ENCODE assay signal across 26 cellular contexts in genomic region chr10:100816671-100817070, GRCh38.
DNase-seq lines count a peak whose midpoint lies in the region; ATAC-seq, FAIRE-seq and TF ChIP-seq lines count a peak whose summit lies in the region.
"Had no signal": no experiment of that assay in that cellular context is flagged by ENCODE, and none has a peak within 500 bp of the region (broad histone marks: within the 10 kb centered on the region; RNA-seq: fewer than 3 reads in every experiment).

No MANE protein-coding gene starts in this region.

- no peak for FAIRE-seq in frontal cortex (lab: Jason Lieb, UNC)
- FAIRE-seq: A204.1, GM12878, GM18507 had no signal

- H3K9me2 ChIP-seq in GM23248 (ENCODE audit: insufficient read depth) = no peaks in the 10 kb centered on the region

- H3K27ac ChIP-seq in GM23248 = no peak overlapping the region

- H3F3A ChIP-seq in GM23248 (ENCODE audit: insufficient read depth) = no peaks in the 10 kb centered on the region

- H3K27me3 Mint-ChIP-seq in activated CD8-positive, alpha-beta memory T cell treated with anti-CD3 and anti-CD28 coated beads, Interleukin-2, amount 10 ng/mL, durations not matched to agents 7 days and 5 days = peaks cover 79% of the 10 kb centered on the region
- peaks cover 32% of the 10 kb centered on the region for H3K27me3 Mint-ChIP-seq in WTC11 (ENCODE audit: low read depth)

- H3K4me3 Mint-ChIP-seq in activated CD8-positive, alpha-beta memory T cell treated with anti-CD3 and anti-CD28 coated beads, Interleukin-2, amount 10 ng/mL, durations not matched to agents 7 days and 5 days = no peak overlapping the region
- no peak overlapping the region for H3K4me3 Mint-ChIP-seq in WTC11
- H3K4me3 Mint-ChIP-seq: CD4-positive, alpha-beta T cell; H9 had no signal

- in situ Hi-C loops in GM23248 (cut with MboI) = no loop called here

- no peaks in the 10 kb centered on the region for H3K36me3 ChIP-seq in GM23248 (ENCODE audit: low read depth)
- H3K36me3 ChIP-seq: MG63 had no signal

- 42 to 50% methylated on average over 6 of the region's 6 CpGs for WGBS in GM23248 (ENCODE audit: low coverage in 1 of 2, low lambda C conversion rate in 2 of 2, missing lambda C conversion rate in 2 of 2), 2 experiments

- no peak overlapping the region for H2AFZ ChIP-seq in GM23248

- CTCF ChIA-PET in activated CD8-positive, alpha-beta memory T cell treated with anti-CD3 and anti-CD28 coated beads, Interleukin-2, amount 10 ng/mL, durations not matched to agents 7 days and 5 days (lab: Charles Lee) = no interaction called here
- CTCF ChIA-PET in WTC11 (lab: Charles Lee) = interaction anchor here (1.2 to 2.4 kb wide), 16 partner anchors 9 to 298 kb away, joined by 3 to 21 read pairs (median 8); partner anchors contain the start of gene PAX2

- no peaks in the 10 kb centered on the region for H3K4me1 ChIP-seq in GM23248 (ENCODE audit: insufficient read depth)
- H3K4me1 ChIP-seq: Caco-2 had no signal

- H3K4me3 ChIP-seq in GM23248 = no peak overlapping the region
- H3K4me3 ChIP-seq: GM12878, MG63 had no signal

- no peak for ATAC-seq in activated CD8-positive, alpha-beta memory T cell treated with anti-CD3 and anti-CD28 coated beads, Interleukin-2, amount 10 ng/mL, durations not matched to agents 7 days and 5 days
- peak; percentile 38 for ATAC-seq in WTC11
- ATAC-seq: GM12878, PC-3, SK-N-SH treated with all-trans-retinoic acid at 6 μM for 48 hours had no signal

- H4K20me1 ChIP-seq in GM23248 (ENCODE audit: insufficient read depth) = no peaks in the 10 kb centered on the region

- no peaks in the 10 kb centered on the region for H3K79me2 ChIP-seq in GM23248 (ENCODE audit: insufficient read depth)

- POLR2A ChIA-PET in WTC11 (lab: Charles Lee) = no interaction called here

- H3K27me3 ChIP-seq in GM23248 (replicated peaks; ENCODE audit: insufficient read depth) = peaks cover 94% of the 10 kb centered on the region
- H3K27me3 ChIP-seq: MG63 had no signal

- H3K27ac Mint-ChIP-seq in activated CD8-positive, alpha-beta memory T cell treated with anti-CD3 and anti-CD28 coated beads, Interleukin-2, amount 10 ng/mL, durations not matched to agents 7 days and 5 days = no peak overlapping the region
- H3K27ac Mint-ChIP-seq in WTC11 = no peak overlapping the region
- H3K27ac Mint-ChIP-seq: CD4-positive, alpha-beta T cell; H9 had no signal

- no peak for TF ChIP-seq CTCF in WTC11 (IDR thresholded peaks at IDR 0.05)

- no peak overlapping the region for H3K4me2 ChIP-seq in GM23248 (ENCODE audit: unreplicated experiment)

- H3K9me3 ChIP-seq in GM23248 (ENCODE audit: low read depth) = no peaks in the 10 kb centered on the region
- H3K9me3 ChIP-seq: Caco-2, MG63 had no signal

- H3K4me1 Mint-ChIP-seq in activated CD8-positive, alpha-beta memory T cell treated with anti-CD3 and anti-CD28 coated beads, Interleukin-2, amount 10 ng/mL, durations not matched to agents 7 days and 5 days = no peaks in the 10 kb centered on the region
- peaks cover 24% of the 10 kb centered on the region for H3K4me1 Mint-ChIP-seq in WTC11

- no peak overlapping the region for H3K9ac ChIP-seq in GM23248

- DNase-seq in activated CD8-positive, alpha-beta memory T cell treated with anti-CD3 and anti-CD28 coated beads, Interleukin-2, amount 50 U/mL, for 48 hours = peak; percentile 32
- no peak for DNase-seq in activated CD8-positive, alpha-beta memory T cell treated with anti-CD3 and anti-CD28 coated beads, Interleukin-2, amount 10 ng/mL, durations not matched to agents 7 days and 5 days
- DNase-seq in WTC11 (ENCODE audit: low spot score) (no peak), mesenteric fat pad (ENCODE audit: low spot score) (peak; percentile 30), NCI-H2081 treated with DMSO at 0.1 percent for 48 hours (lab: John Stamatoyannopoulos, UW) (no peak), NCI-H2196 (lab: John Stamatoyannopoulos, UW; ENCODE audit: unreplicated experiment) (no peak), GM23248 (no peak), frontal cortex (ENCODE audit: low spot score in 2 of 2) (no peak)
- DNase-seq: Caco-2; CD4-positive, alpha-beta T cell; DMS153; Kasumi-1; MG63; NCI-H1048; NCI-H1436 treated with DMSO at 0.1 percent for 48 hours; NCI-H2029; NCI-H510A treated with DMSO at 0.1 percent for 48 hours; NCI-H774; PC-3; RPMI8226; SHP77 treated with DMSO at 0.1 percent for 48 hours had no signal

- H3K9me3 Mint-ChIP-seq in activated CD8-positive, alpha-beta memory T cell treated with anti-CD3 and anti-CD28 coated beads, Interleukin-2, amount 10 ng/mL, durations not matched to agents 7 days and 5 days (ENCODE audit: low read depth) = no peaks in the 10 kb centered on the region
- no peaks in the 10 kb centered on the region for H3K9me3 Mint-ChIP-seq in WTC11
- H3K9me3 Mint-ChIP-seq: CD4-positive, alpha-beta T cell; H9 had no signal

- no peaks in the 10 kb centered on the region for H3K36me3 Mint-ChIP-seq in activated CD8-positive, alpha-beta memory T cell treated with anti-CD3 and anti-CD28 coated beads, Interleukin-2, amount 10 ng/mL, durations not matched to agents 7 days and 5 days
- H3K36me3 Mint-ChIP-seq in WTC11 = no peaks in the 10 kb centered on the region

TF ChIP-seq in WTC11, 78 proteins besides CTCF, POLR2A, EP300 and RAD21:
- TF ChIP-seq ZNF219 (CRISPR knock-in tag; IDR thresholded peaks at IDR 0.05; ENCODE audit: borderline replicate concordance) (no peak), MAX (CRISPR knock-in tag; IDR thresholded peaks at IDR 0.05) (no peak), ZNF671 (CRISPR knock-in tag; IDR thresholded peaks at IDR 0.05) (no peak), HMGA2 (CRISPR knock-in tag; IDR thresholded peaks at IDR 0.05) (no peak), SP1 (CRISPR knock-in tag; conservative IDR thresholded peaks at IDR 0.05) (no peak), OVOL2 (CRISPR knock-in tag; IDR thresholded peaks at IDR 0.05; ENCODE audit: borderline replicate concordance) (no peak), MYBL2 (CRISPR knock-in tag; IDR thresholded peaks at IDR 0.05) (no peak), ZNF396 (CRISPR knock-in tag; IDR thresholded peaks at IDR 0.05; ENCODE audit: borderline replicate concordance) (no peak), STAT6 (CRISPR knock-in tag; conservative IDR thresholded peaks at IDR 0.05; ENCODE audit: low read depth) (no peak), SMAD4 (CRISPR knock-in tag; IDR thresholded peaks at IDR 0.05) (no peak), ATF3 (CRISPR knock-in tag; conservative IDR thresholded peaks at IDR 0.05) (no peak), ATF6 (CRISPR knock-in tag; IDR thresholded peaks at IDR 0.05) (no peak), PREB (CRISPR knock-in tag; IDR thresholded peaks at IDR 0.05; ENCODE audit: borderline replicate concordance) (no peak), JAZF1 (CRISPR knock-in tag; IDR thresholded peaks at IDR 0.05) (no peak), ETV6 (CRISPR knock-in tag; IDR thresholded peaks at IDR 0.05) (no peak), NR1H2 (CRISPR knock-in tag; IDR thresholded peaks at IDR 0.05) (no peak)

Comparison
In these comparisons a context has a peak if more than half of its experiments do, and no peak if none do; other contexts are left out.
1. DNase-seq: peak in activated CD8-positive, alpha-beta memory T cell treated with anti-CD3 and anti-CD28 coated beads, Interleukin-2, amount 50 U/mL, for 48 hours (single experiment) and mesenteric fat pad (single experiment); none in activated CD8-positive, alpha-beta memory T cell treated with anti-CD3 and anti-CD28 coated beads, Interleukin-2, amount 10 ng/mL, durations not matched to agents 7 days and 5 days (single experiment), WTC11 (single experiment), NCI-H2081 treated with DMSO at 0.1 percent for 48 hours (single experiment), NCI-H2196 (single experiment), GM23248 (single experiment) and frontal cortex (0 of 2).